Comparison of ENCODE assay signal across 2 cellular contexts in genomic region chr6:125213936-125214335, GRCh38.
TF ChIP-seq lines count a peak whose summit lies in the region.

No MANE protein-coding gene starts in this region.

TF ChIP-seq in SK-N-SH, 30 proteins besides CTCF, POLR2A, EP300 and RAD21 (continued from another document):
- TF ChIP-seq REST (IDR thresholded peaks at IDR 0.05; ENCODE audit: low read depth, low read length) (no peak), GABPA (IDR thresholded peaks at IDR 0.05; ENCODE audit: low read depth) (no peak)

TF ChIP-seq in WTC11, 78 proteins besides CTCF, POLR2A, EP300 and RAD21 (continued from another document):
- TF ChIP-seq STAT6 (CRISPR knock-in tag; conservative IDR thresholded peaks at IDR 0.05; ENCODE audit: low read depth) (no peak), ATF2 (CRISPR knock-in tag; IDR thresholded peaks at IDR 0.05; ENCODE audit: borderline replicate concordance, low read depth) (no peak)
TF ChIP-seq in WTC11: peak in this region for 0.
